Comparison of ENCODE assay signal across 16 cellular contexts in genomic region chr12:18264581-18265075, GRCh38. TPM values are rescaled to one million over a fixed set of nuclear protein-coding genes. Genes with fewer than 3 reads are reported as not detected.
A peak's percentile ranks its signal among the peaks of the same experiment; 100 is the strongest.
DNase-seq lines count a peak whose midpoint lies in the region; ATAC-seq and TF ChIP-seq lines count a peak whose summit lies in the region.
"Had no signal": no experiment of that assay in that cellular context is flagged by ENCODE, and none has a peak within 500 bp of the region (broad histone marks: within the 10 kb centered on the region; RNA-seq: fewer than 3 reads in every experiment).

No MANE protein-coding gene starts in this region.

- no peaks in the 10 kb centered on the region for H4K20me1 ChIP-seq in HCT116 (ENCODE audit: insufficient read depth)
- H4K20me1 ChIP-seq: BLaER1 had no signal

- H3K27me3 ChIP-seq in HCT116 (ENCODE audit: insufficient read depth, low read length) (no peaks in the 10 kb centered on the region), esophagus squamous epithelium (no peaks in the 10 kb centered on the region), mucosa of stomach (ENCODE audit: control insufficient read depth, insufficient read depth, low read length) (no peaks in the 10 kb centered on the region), suprapubic skin (no peaks in the 10 kb centered on the region), uterus (no peaks in the 10 kb centered on the region)
- H3K27me3 ChIP-seq: BLaER1 had no signal

- H3K79me2 ChIP-seq in HCT116 (ENCODE audit: insufficient read depth, low read length), result no peaks in the 10 kb centered on the region

- POLR2A ChIA-PET in HCT116 (lab: Charles Lee) (no interaction called here), HEK293T (lab: Yijun Ruan, JAX) (no interaction called here)

- TF ChIP-seq RAD21 in HCT116 (IDR thresholded peaks at IDR 0.05; ENCODE audit: low read depth), result no peak

- H3K27ac Mint-ChIP-seq in stimulated activated effector memory CD8-positive, alpha-beta T cell treated with anti-CD3 and anti-CD28 coated beads, Interleukin-12 subunit alpha, Interleukin-12 subunit beta, amount 100 ng/mL, for 72 hours, result no peak overlapping the region
- H3K27ac Mint-ChIP-seq: CD8-positive, alpha-beta memory T cell; GM23338 had no signal

- TF ChIP-seq CTCF in HCT116 (IDR thresholded peaks at IDR 0.05 in 2 of 3, conservative IDR thresholded peaks at IDR 0.05 in 1 of 3; ENCODE audit: borderline replicate concordance in 1 of 3, insufficient read depth in 1 of 3, low read depth in 2 of 3, low read length in 2 of 3) (no peak), esophagus squamous epithelium (IDR thresholded peaks at IDR 0.05) (no peak), suprapubic skin (IDR thresholded peaks at IDR 0.05) (no peak), uterus (IDR thresholded peaks at IDR 0.05) (no peak)

- H3K9ac ChIP-seq in HCT116 (ENCODE audit: low read length) (no peak overlapping the region), mucosa of stomach (ENCODE audit: low read length) (peak overlapping the region; percentile 67)
- H3K9ac ChIP-seq: BLaER1 had no signal

- H3K36me3 ChIP-seq in HCT116 (ENCODE audit: control insufficient read depth in 1 of 2, insufficient read depth in 2 of 2, low read length in 2 of 2) (no peaks in the 10 kb centered on the region), esophagus squamous epithelium (no peaks in the 10 kb centered on the region), mucosa of stomach (ENCODE audit: control insufficient read depth, insufficient read depth, low read length) (no peaks in the 10 kb centered on the region), suprapubic skin (no peaks in the 10 kb centered on the region), uterus (no peaks in the 10 kb centered on the region)
- H3K36me3 ChIP-seq: BLaER1 had no signal

- no peaks in the 10 kb centered on the region for H3K36me3 Mint-ChIP-seq in stimulated activated effector memory CD8-positive, alpha-beta T cell treated with anti-CD3 and anti-CD28 coated beads, Interleukin-12 subunit alpha, Interleukin-12 subunit beta, amount 100 ng/mL, for 72 hours
- H3K36me3 Mint-ChIP-seq: CD8-positive, alpha-beta memory T cell had no signal

- H3K4me2 ChIP-seq in HCT116 (ENCODE audit: low read length), result no peak overlapping the region
- H3K4me2 ChIP-seq: BLaER1, GM23338 had no signal

- 24 to 33% methylated on average over 1 of the region's 1 CpG for whole genome bisulfite sequencing in esophagus squamous epithelium, 2 donors
- 58% methylated on average over 1 of the region's 1 CpG for WGBS in suprapubic skin

- no peak overlapping the region for H3K4me3 Mint-ChIP-seq in stimulated activated effector memory CD8-positive, alpha-beta T cell treated with anti-CD3 and anti-CD28 coated beads, Interleukin-12 subunit alpha, Interleukin-12 subunit beta, amount 100 ng/mL, for 72 hours
- H3K4me3 Mint-ChIP-seq: CD8-positive, alpha-beta memory T cell; GM23338 had no signal

- BruUV-seq in HCT116 (replicated peaks; lab: Mats Ljungman, UMichigan), result no TSS peak

- H3K4me1 ChIP-seq in HCT116 (ENCODE audit: control insufficient read depth in 1 of 2, insufficient read depth in 2 of 2, low read length in 2 of 2), result no peaks in the 10 kb centered on the region
- H3K4me1 ChIP-seq in esophagus squamous epithelium, result peaks cover 0 to 40% (median 0%) of the 10 kb centered on the region in 3 donors
- H3K4me1 ChIP-seq in mucosa of stomach (ENCODE audit: control insufficient read depth, insufficient read depth, low read length), result no peaks in the 10 kb centered on the region
- peaks cover 7% of the 10 kb centered on the region for H3K4me1 ChIP-seq in suprapubic skin
- H3K4me1 ChIP-seq in uterus, result no peaks in the 10 kb centered on the region
- H3K4me1 ChIP-seq: BLaER1, Caco-2 had no signal

- RAD21 ChIA-PET in HCT116 (lab: Charles Lee; ENCODE audit: low non-redundant PET in 1 of 2, low total read pairs in 2 of 2, uncharacterized antibody in 2 of 2, unreplicated experiment in 2 of 2), result no interaction called here

- no peaks in the 10 kb centered on the region for H3K9me2 ChIP-seq in HCT116 (ENCODE audit: insufficient read depth)

- H3K4me1 Mint-ChIP-seq in stimulated activated effector memory CD8-positive, alpha-beta T cell treated with anti-CD3 and anti-CD28 coated beads, Interleukin-12 subunit alpha, Interleukin-12 subunit beta, amount 100 ng/mL, for 72 hours, result no peaks in the 10 kb centered on the region
- H3K4me1 Mint-ChIP-seq: CD8-positive, alpha-beta memory T cell had no signal

- no peak overlapping the region for H3K27ac ChIP-seq in HCT116 (ENCODE audit: low read depth, low read length)
- H3K27ac ChIP-seq in esophagus squamous epithelium, result peak overlapping the region in 3 of 4 donors; percentile 72 to 90 (median 88)
- H3K27ac ChIP-seq in suprapubic skin, result peak overlapping the region; percentile 52
- H3K27ac ChIP-seq in uterus, result no peak overlapping the region
- H3K27ac ChIP-seq: BLaER1 had no signal

- H2AFZ ChIP-seq in HCT116 (ENCODE audit: low read depth, low read length, poor library complexity, severe bottlenecking), result peak overlapping the region; percentile 33
- H2AFZ ChIP-seq: GM23338 had no signal

- DNase-seq in HCT116 (ENCODE audit: low read depth, low spot score) (no peak), esophagus squamous epithelium (lab: John Stamatoyannopoulos, UW) (no peak), suprapubic skin (ENCODE audit: low spot score in 2 of 2) (no peak), uterus (no peak), HEK293T (ENCODE audit: extremely low spot score) (no peak)
- no peak for DNase-seq in stimulated activated effector memory CD8-positive, alpha-beta T cell treated with anti-CD3 and anti-CD28 coated beads, Interleukin-12 subunit alpha, Interleukin-12 subunit beta, amount 100 ng/mL, for 72 hours (ENCODE audit: low spot score in 2 of 2)
- DNase-seq: 8988T; AML-193; Caco-2; CD8-positive, alpha-beta memory T cell; DMS53; H7 had no signal

- no peak overlapping the region for H3K4me3 ChIP-seq in HCT116 (replicated peaks in 1 of 2; ENCODE audit: low read depth in 1 of 2, low read length in 2 of 2)
- peak overlapping the region in 3 of 4 donors; percentile 43 to 50 (median 43) for H3K4me3 ChIP-seq in esophagus squamous epithelium
- H3K4me3 ChIP-seq in mucosa of stomach (ENCODE audit: low read length), result peak overlapping the region; percentile 27
- peak overlapping the region; percentile 40 for H3K4me3 ChIP-seq in suprapubic skin
- no peak overlapping the region for H3K4me3 ChIP-seq in uterus
- H3K4me3 ChIP-seq: BLaER1, GM23338 had no signal

- H3K9me3 ChIP-seq in HCT116 (ENCODE audit: control insufficient read depth in 1 of 2, insufficient read depth in 1 of 2, low read depth in 1 of 2, low read length in 2 of 2) (no peaks in the 10 kb centered on the region), esophagus squamous epithelium (no peaks in the 10 kb centered on the region), mucosa of stomach (ENCODE audit: control insufficient read depth, low read length) (no peaks in the 10 kb centered on the region), suprapubic skin (no peaks in the 10 kb centered on the region), uterus (no peaks in the 10 kb centered on the region)
- H3K9me3 ChIP-seq: BLaER1, Caco-2 had no signal

- no peak for ATAC-seq in HCT116
- no peak for ATAC-seq in stimulated activated effector memory CD8-positive, alpha-beta T cell treated with anti-CD3 and anti-CD28 coated beads, Interleukin-12 subunit alpha, Interleukin-12 subunit beta, amount 100 ng/mL, for 72 hours
- ATAC-seq: GM23338, HepG2 had no signal

- intact Hi-C loops in HCT116 (cut with micrococcal nuclease), result no loop called here
- intact Hi-C loops in esophagus squamous epithelium (cut with DNase I), result no loop called here
- intact Hi-C loops in uterus (cut with DNase I; ENCODE audit: low total_unique reads), result no loop called here

- no peaks in the 10 kb centered on the region for H3K9me3 Mint-ChIP-seq in stimulated activated effector memory CD8-positive, alpha-beta T cell treated with anti-CD3 and anti-CD28 coated beads, Interleukin-12 subunit alpha, Interleukin-12 subunit beta, amount 100 ng/mL, for 72 hours
- H3K9me3 Mint-ChIP-seq: GM23338 had no signal

- CTCF ChIA-PET in HCT116 (lab: Charles Lee) (no interaction called here), HEK293T (lab: Yijun Ruan, JAX) (no interaction called here)

- no peak for TF ChIP-seq EP300 in suprapubic skin (IDR thresholded peaks at IDR 0.05)

- no peak for TF ChIP-seq POLR2A in HCT116 (IDR thresholded peaks at IDR 0.05; ENCODE audit: borderline replicate concordance, extremely low read depth, insufficient read depth, insufficient read length)
- no peak for TF ChIP-seq POLR2A in esophagus squamous epithelium (IDR thresholded peaks at IDR 0.05)
- no peak for TF ChIP-seq POLR2A in suprapubic skin (IDR thresholded peaks at IDR 0.05)
- no peak for TF ChIP-seq POLR2A in uterus (IDR thresholded peaks at IDR 0.05)

TF ChIP-seq in HCT116, 20 proteins besides CTCF, POLR2A, EP300 and RAD21 (continues in another document):
- TF ChIP-seq JUND (IDR thresholded peaks at IDR 0.05), result no peak
- no peak for TF ChIP-seq MAX (IDR thresholded peaks at IDR 0.05)
- no peak for TF ChIP-seq SP1 (IDR thresholded peaks at IDR 0.05; ENCODE audit: low read depth)
- TF ChIP-seq SIN3A (IDR thresholded peaks at IDR 0.05; ENCODE audit: low read depth), result no peak
- no peak for TF ChIP-seq EZH2phosphoT487 (IDR thresholded peaks at IDR 0.05; ENCODE audit: borderline replicate concordance)

TF ChIP-seq in HEK293T, 16 proteins besides CTCF, POLR2A, EP300 and RAD21:
- no peak for TF ChIP-seq HDGF (IDR thresholded peaks at IDR 0.05; ENCODE audit: borderline replicate concordance)
- TF ChIP-seq FOXA1 (IDR thresholded peaks at IDR 0.05), result no peak
- TF ChIP-seq SP1 (IDR thresholded peaks at IDR 0.05), result no peak
- TF ChIP-seq LEF1 (IDR thresholded peaks at IDR 0.05; ENCODE audit: borderline replicate concordance), result no peak
- no peak for TF ChIP-seq FOXM1 (IDR thresholded peaks at IDR 0.05; ENCODE audit: borderline replicate concordance)
- no peak for TF ChIP-seq SUZ12 (IDR thresholded peaks at IDR 0.05)
- no peak for TF ChIP-seq L3MBTL2 (conservative IDR thresholded peaks at IDR 0.05)
- no peak for TF ChIP-seq ZNF384 (IDR thresholded peaks at IDR 0.05)
- TF ChIP-seq NFRKB (IDR thresholded peaks at IDR 0.05), result no peak

RNA-seq across cellular contexts. Expression of gene PIK3C2G, which starts 3.3 kb away (rescaled TPM):
- total RNA-seq in HCT116 (2021; ENCODE audit: unreplicated experiment) (not detected), esophagus squamous epithelium (10 to 100 TPM in 2 of 4 donors, 1 to 10 TPM in 2; 3.5 to 12.6 (median 7.2) TPM), suprapubic skin (10 to 100 TPM; 23.6 to 80.5 (median 37.1) TPM), uterus (1 to 10 TPM in 1 of 4 donors, under 1 TPM in 2, not detected in 1; under 0.01 to 2.2 (median 0.34) TPM)
- polyA plus RNA-seq in HCT116 (2012), result not detected in 2 replicates
- total RNA-seq: Caco-2; CD8-positive, alpha-beta memory T cell; GM23338; H7; HepG2 had no signal
- polyA plus RNA-seq: CD8-positive, alpha-beta memory T cell; GM23338; HepG2 had no signal

Comparison
In these comparisons a context has a peak if more than half of its experiments do, and no peak if none do; other contexts are left out.
1. H3K27ac ChIP-seq: peak in esophagus squamous epithelium (3 of 4) and suprapubic skin (single experiment); none in HCT116 (single experiment) and uterus (0 of 2).
2. H3K4me3 ChIP-seq: peak in esophagus squamous epithelium (3 of 4), mucosa of stomach (single experiment) and suprapubic skin (single experiment); none in HCT116 (0 of 2) and uterus (0 of 2).